8 cellular contexts compared by ENCODE assay signal in genomic region chr1:5975133-5975880, GRCh38. TPM values are rescaled to one million over a fixed set of nuclear protein-coding genes. Genes with fewer than 3 reads are reported as not detected.
DNase-seq lines count a peak whose midpoint lies in the region; ATAC-seq and TF ChIP-seq lines count a peak whose summit lies in the region.

No MANE protein-coding gene starts in this region.

- peak; percentile 35 for TF ChIP-seq CTCF in endothelial cell (IDR thresholded peaks at IDR 0.05; ENCODE audit: unreplicated experiment)
- peak; percentile 54 to 57 for TF ChIP-seq CTCF in tibial artery (IDR thresholded peaks at IDR 0.05)

- DNase-seq in SIG-M5 treated with dmso at 0.1 percent for 504 hours (lab: John Stamatoyannopoulos, UW; ENCODE audit: unreplicated experiment) (peak; percentile 36), SIG-M5 (lab: John Stamatoyannopoulos, UW) (no peak), NCI-H128 (lab: John Stamatoyannopoulos, UW; ENCODE audit: unreplicated experiment) (peak; percentile 19), endothelial cell (ENCODE audit: low spot score) (peak; percentile 63), mesenteric fat pad (ENCODE audit: low spot score) (peak; percentile 85), tibial artery (no peak)
- DNase-seq in activated CD4-positive, alpha-beta T cell treated with anti-CD3 and anti-CD28 coated beads for 48 hours, result peak; percentile 62

- H3K4me3 ChIP-seq in tibial artery, result no peak overlapping the region

- H3K27ac ChIP-seq in tibial artery, result no peak overlapping the region

- H3K4me3 Mint-ChIP-seq in endothelial cell (ENCODE audit: unreplicated experiment), result no peak overlapping the region

- no peaks in the 10 kb centered on the region for H3K4me1 ChIP-seq in tibial artery

- no peaks in the 10 kb centered on the region for H3K9me3 ChIP-seq in tibial artery

- peaks cover 8% of the 10 kb centered on the region for H3K27me3 Mint-ChIP-seq in endothelial cell (ENCODE audit: unreplicated experiment)

- peaks cover 0 to 20% (median 10%) of the 10 kb centered on the region in 3 donors for H3K36me3 ChIP-seq in tibial artery

- H3K4me1 Mint-ChIP-seq in endothelial cell (ENCODE audit: unreplicated experiment), result peaks cover 3% of the 10 kb centered on the region

- H3K36me3 Mint-ChIP-seq in endothelial cell (ENCODE audit: low read depth, unreplicated experiment), result peaks cover 18% of the 10 kb centered on the region

- ATAC-seq in HG03108 (IDR thresholded peaks at IDR 0.05; ENCODE audit: unreplicated experiment), result no peak

- H3K27ac Mint-ChIP-seq in endothelial cell (ENCODE audit: unreplicated experiment), result no peak overlapping the region

- intact Hi-C loops in tibial artery (cut with DNase I; ENCODE audit: low total_unique reads), result no loop called here

- H3K9me3 Mint-ChIP-seq in endothelial cell (ENCODE audit: unreplicated experiment), result no peaks in the 10 kb centered on the region

- no peaks in the 10 kb centered on the region for H3K27me3 ChIP-seq in tibial artery

RNA-seq across cellular contexts. Expression of gene NPHP4, which starts 16.9 kb away (rescaled TPM):
- total RNA-seq in endothelial cell (ENCODE audit: unreplicated experiment) (15.3 TPM), mesenteric fat pad (37.6 TPM)

Comparison
In these comparisons a context has a peak if more than half of its experiments do, and no peak if none do; other contexts are left out.
1. DNase-seq: peak in SIG-M5 treated with dmso at 0.1 percent for 504 hours (single experiment), NCI-H128 (single experiment), activated CD4-positive, alpha-beta T cell treated with anti-CD3 and anti-CD28 coated beads for 48 hours (single experiment), endothelial cell (single experiment) and mesenteric fat pad (single experiment); none in SIG-M5 (single experiment) and tibial artery (0 of 2).